In genomic region chr1:151166506-151166956, GRCh38 we compare ENCODE assay signal across 8 cellular contexts. TPM values are rescaled to one million over a fixed set of nuclear protein-coding genes. Genes with fewer than 3 reads are reported as not detected.
A peak's percentile ranks its signal among the peaks of the same experiment; 100 is the strongest.
DNase-seq lines count a peak whose midpoint lies in the region; ATAC-seq and TF ChIP-seq lines count a peak whose summit lies in the region.

No MANE protein-coding gene starts in this region.

- H3K4me1 Mint-ChIP-seq in GM23338: peaks cover 16% of the 10 kb centered on the region
- peaks cover 37% of the 10 kb centered on the region for H3K4me1 Mint-ChIP-seq in T-helper 1 cell treated with Interleukin-12 subunit alpha and Interleukin-12 subunit beta and Interleukin-4 antibody, amounts not matched to agents 30 μg/mL and 1 μg/mL, for 36 hours (ENCODE audit: low read depth)

- peak overlapping the region; percentile 87 for H3K4me2 ChIP-seq in GM23338
- H3K4me2 ChIP-seq in osteoblast (ENCODE audit: insufficient read depth, low read length): peak overlapping the region; percentile 94

- peaks cover 38% of the 10 kb centered on the region for H3K36me3 Mint-ChIP-seq in GM23338 (ENCODE audit: low read depth)
- peaks cover 41% of the 10 kb centered on the region for H3K36me3 Mint-ChIP-seq in T-helper 1 cell treated with Interleukin-12 subunit alpha and Interleukin-12 subunit beta and Interleukin-4 antibody, amounts not matched to agents 30 μg/mL and 1 μg/mL, for 36 hours (ENCODE audit: low read depth)

- H3F3A ChIP-seq in GM23338 (replicated peaks; ENCODE audit: low read depth): 0 out of 2 replicates have a peak, but pooled peaks cover 5% of the 10 kb centered on the region

- no peaks in the 10 kb centered on the region for H3K9me2 ChIP-seq in GM23338 (ENCODE audit: insufficient read depth)

- no peak for TF ChIP-seq CTCF in GM23338 (conservative IDR thresholded peaks at IDR 0.05; ENCODE audit: low read depth in 2 of 2)
- no peak for TF ChIP-seq CTCF in osteoblast (IDR thresholded peaks at IDR 0.05; ENCODE audit: extremely low read depth, low read depth, low read length)

- H3K27me3 Mint-ChIP-seq in GM23338 (ENCODE audit: insufficient read depth, low read depth, poor library complexity): peaks cover 9% of the 10 kb centered on the region
- no peaks in the 10 kb centered on the region for H3K27me3 Mint-ChIP-seq in T-helper 1 cell treated with Interleukin-12 subunit alpha and Interleukin-12 subunit beta and Interleukin-4 antibody, amounts not matched to agents 30 μg/mL and 1 μg/mL, for 36 hours (ENCODE audit: low read depth)

- H3K79me2 ChIP-seq in GM23338 (replicated peaks; ENCODE audit: insufficient read depth) (peaks cover 8% of the 10 kb centered on the region), osteoblast (ENCODE audit: insufficient read depth, low read length) (peaks cover 28% of the 10 kb centered on the region)

- DNase-seq in AG08396 (ENCODE audit: low spot score): peak; percentile 69
- peak; percentile 59 for DNase-seq in GM23338 (ENCODE audit: low spot score)
- peak; percentile 63 for DNase-seq in fibroblast of gingiva (ENCODE audit: low read depth)
- DNase-seq in osteoblast (ENCODE audit: insufficient read length, low spot score, missing footprints): peak; percentile 94
- no peak for DNase-seq in NCI-H187 treated with DMSO at 0.1 percent for 48 hours (lab: John Stamatoyannopoulos, UW)
- DNase-seq in mesenteric fat pad (ENCODE audit: low spot score): no peak

- H4K20me1 ChIP-seq in GM23338 (replicated peaks; ENCODE audit: insufficient read depth): no peaks in the 10 kb centered on the region
- H4K20me1 ChIP-seq in osteoblast (ENCODE audit: insufficient read depth, low read length): no peaks in the 10 kb centered on the region

- ATAC-seq in GM23338 (peak; percentile 8), GM19452 (IDR thresholded peaks at IDR 0.05; ENCODE audit: unreplicated experiment) (no peak)

- H3K27me3 ChIP-seq in GM23338 (ENCODE audit: insufficient read depth): no peaks in the 10 kb centered on the region
- no peaks in the 10 kb centered on the region for H3K27me3 ChIP-seq in osteoblast (ENCODE audit: insufficient read depth, low read length)

- H3K27ac ChIP-seq in GM23338 (ENCODE audit: low read depth) (peak overlapping the region; percentile 0), osteoblast (ENCODE audit: low read depth, low read length) (peak overlapping the region; percentile 84)

- H3K4me3 Mint-ChIP-seq in GM23338: peak overlapping the region; percentile 97
- H3K4me3 Mint-ChIP-seq in T-helper 1 cell treated with Interleukin-12 subunit alpha and Interleukin-12 subunit beta and Interleukin-4 antibody, amounts not matched to agents 30 μg/mL and 1 μg/mL, for 36 hours: peak overlapping the region; percentile 96

- H3K36me3 ChIP-seq in GM23338 (ENCODE audit: insufficient read depth) (peaks cover 7% of the 10 kb centered on the region; the same call in 1 of the 2 replicates), osteoblast (ENCODE audit: insufficient read depth, low read length) (peaks cover 31% of the 10 kb centered on the region)

- H3K27ac Mint-ChIP-seq in GM23338: peak overlapping the region; percentile 95; the same call in 1 of the 2 replicates
- peak overlapping the region; percentile 93 for H3K27ac Mint-ChIP-seq in T-helper 1 cell treated with Interleukin-12 subunit alpha and Interleukin-12 subunit beta and Interleukin-4 antibody, amounts not matched to agents 30 μg/mL and 1 μg/mL, for 36 hours

- H3K9me3 ChIP-seq in osteoblast (ENCODE audit: low read depth, low read length): no peaks in the 10 kb centered on the region

- H3K9me3 Mint-ChIP-seq in GM23338: peaks cover 3% of the 10 kb centered on the region; the same call in 1 of the 3 replicates
- no peaks in the 10 kb centered on the region for H3K9me3 Mint-ChIP-seq in T-helper 1 cell treated with Interleukin-12 subunit alpha and Interleukin-12 subunit beta and Interleukin-4 antibody, amounts not matched to agents 30 μg/mL and 1 μg/mL, for 36 hours

- H3K4me3 ChIP-seq in GM23338: peak overlapping the region; percentile 66
- H3K4me3 ChIP-seq in osteoblast (ENCODE audit: insufficient read depth, low read length): peak overlapping the region; percentile 81

- H3K4me1 ChIP-seq in GM23338 (ENCODE audit: insufficient read depth) (peaks cover 12% of the 10 kb centered on the region), osteoblast (ENCODE audit: insufficient read depth, low read length) (peaks cover 22% of the 10 kb centered on the region)

- H2AFZ ChIP-seq in GM23338 (peak overlapping the region; percentile 34; the same call in 1 of the 2 replicates), osteoblast (ENCODE audit: low read length) (peak overlapping the region; percentile 87)

TF ChIP-seq in GM23338, 12 proteins besides CTCF, POLR2A, EP300 and RAD21 (continues in another document):
- TF ChIP-seq ETS1 (IDR thresholded peaks at IDR 0.05) (no peak), ZNF331 (CRISPR knock-in tag; IDR thresholded peaks at IDR 0.05; ENCODE audit: low read depth) (no peak), REST (IDR thresholded peaks at IDR 0.05; ENCODE audit: unreplicated experiment) (no peak), CREB1 (CRISPR knock-in tag; IDR thresholded peaks at IDR 0.05; ENCODE audit: low read depth) (no peak), EZH2 (IDR thresholded peaks at IDR 0.05; ENCODE audit: low read depth, unreplicated experiment) (no peak)

RNA-seq across cellular contexts. Expression of gene SCNM1, which starts 0.6 kb away (rescaled TPM):
- 26.3 and 27.1 TPM in 2 replicates for total RNA-seq in GM23338 (2014; rRNA removed; shearing (Covaris generic))
- polyA plus RNA-seq in GM23338 (2016; fragmentation: Nextera tagmentation; extraction: Ambion mirVana): 88.9 and 92.3 TPM in 2 replicates
- 25.3 and 26.8 TPM in 2 replicates for total RNA-seq in osteoblast
- 32.7 TPM for total RNA-seq in mesenteric fat pad

RNA-seq across cellular contexts. Expression of gene LYSMD1, which starts 0.8 kb away (rescaled TPM):
- 5.7 and 6.4 TPM in 2 replicates for total RNA-seq in GM23338 (2014; rRNA removed; shearing (Covaris generic))
- 3.6 and 4.0 TPM in 2 replicates for polyA plus RNA-seq in GM23338 (2016; fragmentation: Nextera tagmentation; extraction: Ambion mirVana)
- total RNA-seq in osteoblast (10.6 and 12.7 TPM in 2 replicates), mesenteric fat pad (5.3 TPM)

RNA-seq across cellular contexts. Expression of gene TMOD4, which starts 9.2 kb away (rescaled TPM):
- total RNA-seq in GM23338 (2014; rRNA removed; shearing (Covaris generic)): 1.3 TPM in 1 of 2 replicates, not detected in the other
- polyA plus RNA-seq in GM23338 (2016; fragmentation: Nextera tagmentation; extraction: Ambion mirVana): not detected in 2 replicates
- total RNA-seq in osteoblast (0.36 TPM in 1 of 2 replicates, not detected in the other), mesenteric fat pad (not detected)

RNA-seq across cellular contexts. Expression of gene TNFAIP8L2, which starts 10.1 kb away (rescaled TPM):
- not detected in 2 replicates for total RNA-seq in GM23338 (2014; rRNA removed; shearing (Covaris generic))
- polyA plus RNA-seq in GM23338 (2016; fragmentation: Nextera tagmentation; extraction: Ambion mirVana): 0.40 and 0.49 TPM in 2 replicates
- total RNA-seq in osteoblast (not detected in 2 replicates), mesenteric fat pad (8.0 TPM)

RNA-seq across cellular contexts. Expression of gene SEMA6C, which starts 20.1 kb away (rescaled TPM):
- 12.3 and 24.4 TPM in 2 replicates for total RNA-seq in GM23338 (2014; rRNA removed; shearing (Covaris generic))
- 6.2 and 8.5 TPM in 2 replicates for polyA plus RNA-seq in GM23338 (2016; fragmentation: Nextera tagmentation; extraction: Ambion mirVana)
- 1.5 and 2.2 TPM in 2 replicates for total RNA-seq in osteoblast
- 4.8 TPM for total RNA-seq in mesenteric fat pad

Comparison
In these comparisons a context has a peak if more than half of its experiments do, and no peak if none do; other contexts are left out.
1. DNase-seq: peak in AG08396 (single experiment), GM23338 (single experiment), fibroblast of gingiva (single experiment) and osteoblast (single experiment); none in NCI-H187 treated with DMSO at 0.1 percent for 48 hours (single experiment) and mesenteric fat pad (single experiment).